In genomic region chr6:125784365-125784764, GRCh38 we compare ENCODE assay signal across 26 cellular contexts. TPM values are rescaled to one million over a fixed set of nuclear protein-coding genes. Genes with fewer than 3 reads are reported as not detected.
DNase-seq lines count a peak whose midpoint lies in the region; ATAC-seq, FAIRE-seq and TF ChIP-seq lines count a peak whose summit lies in the region.
"Had no signal": no experiment of that assay in that cellular context is flagged by ENCODE, and none has a peak within 500 bp of the region (broad histone marks: within the 10 kb centered on the region; RNA-seq: fewer than 3 reads in every experiment).

No MANE protein-coding gene starts in this region.

- no peak overlapping the region for H3K4me3 ChIP-seq in AG10803 (ENCODE audit: low read length)
- no peak overlapping the region for H3K4me3 ChIP-seq in K562
- H3K4me3 ChIP-seq in fibroblast of villous mesenchyme (ENCODE audit: low read depth, low read length), result no peak overlapping the region
- H3K4me3 ChIP-seq: cardiac muscle cell, gastrocnemius medialis, testis had no signal

- in situ Hi-C loops in K562 (cut with MboI), result loop anchor here (10.0 kb wide), 1 partner anchor 1490 kb away; no protein-coding TSS in a partner anchor

- no peak for TF ChIP-seq POLR2A in K562 (conservative IDR thresholded peaks at IDR 0.05)

- peaks cover 4 to 10% of the 10 kb centered on the region in 2 experiments; a peak in 4 of 5 replicates for H3K4me1 ChIP-seq in K562 (replicated peaks in 1 of 2; ENCODE audit: control insufficient read depth in 2 of 2, insufficient read depth in 2 of 2, low read length in 2 of 2)

- CTCF ChIA-PET in K562 (lab: Yijun Ruan, JAX; ENCODE audit: low intra/inter-chr PET ratio), result no interaction called here

- H3K79me2 ChIP-seq in K562 (ENCODE audit: control insufficient read depth, insufficient read depth, low read length), result peaks cover 32% of the 10 kb centered on the region

- H3K9me1 ChIP-seq in K562 (ENCODE audit: control insufficient read depth, insufficient read depth, low read length), result no peaks in the 10 kb centered on the region

- no peak for TF ChIP-seq EP300 in K562 (IDR thresholded peaks at IDR 0.05; ENCODE audit: low read length)

- no peak for FAIRE-seq in K562 (lab: Jason Lieb, UNC)
- FAIRE-seq: HTR-8/SVneo, RCC 7860 had no signal

- H3K36me3 ChIP-seq in K562 (ENCODE audit: control insufficient read depth, insufficient read depth, low read length), result peaks cover 7% of the 10 kb centered on the region; the same call in 2 of the 3 replicates
- H3K36me3 ChIP-seq: cardiac muscle cell, gastrocnemius medialis had no signal

- no peak overlapping the region for H2AFZ ChIP-seq in K562 (ENCODE audit: low read depth, low read length)

- WGBS in K562 (ENCODE audit: insufficient coverage, low coverage, missing lambda C conversion rate), result 63% methylated on average over 2 of the region's 2 CpGs

- no peak for ATAC-seq in K562
- ATAC-seq: activated naive CD8-positive, alpha-beta T cell treated with anti-CD3 and anti-CD28 coated beads, Interleukin-2, amount 50 U/mL, for 24 hours; gastrocnemius medialis; WTC11 had no signal

- no peak for TF ChIP-seq RAD21 in K562 (CRISPR knock-in tag; conservative IDR thresholded peaks at IDR 0.05 in 1 of 2, IDR thresholded peaks at IDR 0.05 in 1 of 2)

- peak; percentile 25 for DNase-seq in AG10803 (ENCODE audit: low read depth)
- peak; percentile 28 for DNase-seq in LHCN-M2 (ENCODE audit: low read depth)
- DNase-seq in K562 (ENCODE audit: extremely low read depth in 1 of 4, low spot score in 3 of 4), result no peak
- DNase-seq in fibroblast of villous mesenchyme (ENCODE audit: low read depth), result peak; percentile 31
- no peak for DNase-seq in putamen (ENCODE audit: low spot score)
- DNase-seq in stimulated activated CD4-positive, alpha-beta T cell treated with anti-CD3 and anti-CD28 coated beads, Interleukin-2, amount 100 ng/mL, for 24 hours, result no peak
- DNase-seq in midbrain (lab: John Stamatoyannopoulos, UW), result no peak
- no peak for DNase-seq in hypothalamus (lab: John Stamatoyannopoulos, UW)
- DNase-seq: activated CD4-positive, alpha-beta T cell treated with anti-CD3 and anti-CD28 coated beads, Interleukin-2, amount 50 U/mL, for 4 hours; activated CD8-positive, alpha-beta memory T cell treated with anti-CD3 and anti-CD28 coated beads, Interleukin-2, amount 50 U/mL, for 4 hours; activated naive CD8-positive, alpha-beta T cell treated with anti-CD3 and anti-CD28 coated beads, Interleukin-2, amount 50 U/mL, for 24 hours; CD4-positive, alpha-beta T cell; gastrocnemius medialis; hippocampal formation; islet precursor cell; Kasumi-1; NCI-H1092; NCI-H2081 treated with DMSO at 0.1 percent for 48 hours; NCI-H510A; nephron progenitor cell; NK-92 treated with Interleukin-12 subunit alpha and Interleukin-12 subunit beta, amount 100 ng/mL, for 24 hours; testis had no signal

- no TSS peak for BruUV-seq in K562 (replicated peaks; lab: Mats Ljungman, UMichigan)

- no peak overlapping the region; the same call in 1 of the 2 replicates for H3K4me2 ChIP-seq in K562 (ENCODE audit: insufficient read depth, low read length)

- H3K27ac ChIP-seq in K562 (ENCODE audit: extremely low read depth, low read depth, low read length), result no peak overlapping the region
- H3K27ac ChIP-seq: cardiac muscle cell, gastrocnemius medialis, testis had no signal

- intact Hi-C loops in K562 (cut with micrococcal nuclease), result loop anchor here (5.0 to 10.0 kb wide), 4 partner anchors 123 to 820 kb away; partner anchors contain the start of gene RNF217

- H4K20me1 ChIP-seq in K562 (replicated peaks; ENCODE audit: control insufficient read depth, insufficient read depth, low read length), result no peaks in the 10 kb centered on the region

- no peaks in the 10 kb centered on the region for H3K27me3 ChIP-seq in K562 (ENCODE audit: control insufficient read depth in 2 of 2, insufficient read depth in 2 of 2, low read length in 2 of 2)
- H3K27me3 ChIP-seq: cardiac muscle cell, gastrocnemius medialis, testis had no signal

- TF ChIP-seq CTCF in AG10803 (conservative IDR thresholded peaks at IDR 0.05; ENCODE audit: low read length), result no peak
- no peak for TF ChIP-seq CTCF in K562 (IDR thresholded peaks at IDR 0.05 in 2 of 3, conservative IDR thresholded peaks at IDR 0.05 in 1 of 3; ENCODE audit: insufficient read depth in 2 of 3, low read depth in 1 of 3, low read length in 3 of 3)
- TF ChIP-seq CTCF in fibroblast of villous mesenchyme (IDR thresholded peaks at IDR 0.05; ENCODE audit: insufficient read depth, low read depth, low read length), result no peak

- no peaks in the 10 kb centered on the region for H3K9me3 ChIP-seq in K562 (replicated peaks; ENCODE audit: control insufficient read depth, insufficient read depth, low read depth, low read length)
- H3K9me3 ChIP-seq: gastrocnemius medialis, testis had no signal

- POLR2A ChIA-PET in K562 (lab: Yijun Ruan, JAX), result interaction anchor here (0.9 kb wide), 1 partner anchor 202 kb away, joined by 3 read pairs; the partner anchor contains the start of gene TRMT11

- no peak overlapping the region for H3K9ac ChIP-seq in K562 (ENCODE audit: insufficient read depth in 1 of 2, low read depth in 2 of 2, low read length in 2 of 2)

TF ChIP-seq in K562, 482 proteins besides CTCF, POLR2A, EP300 and RAD21 (continues in another document):
- TF ChIP-seq ARID3B (CRISPR knock-in tag; IDR thresholded peaks at IDR 0.05; ENCODE audit: borderline replicate concordance), result no peak
- no peak for TF ChIP-seq IRF9 (tag; IDR thresholded peaks at IDR 0.05)

RNA-seq across cellular contexts. Expression of gene NCOA7, which starts 6.4 kb away (rescaled TPM):
- total RNA-seq in LHCN-M2 (2014; rRNA removed), result 8.0 and 10.1 TPM in 2 replicates
- polyA plus RNA-seq in LHCN-M2 (2012), result 3.2 TPM
- total RNA-seq in K562 (2011; cell fraction: chromatin; rRNA removed; ENCODE audit: low replicate concordance), result 6.1 and 37.7 TPM in 2 replicates
- 4.8 and 5.7 TPM in 2 replicates for total RNA-seq in K562 (2011; cell fraction: nucleolus; rRNA removed)
- 10.2 and 13.4 TPM in 2 replicates for total RNA-seq in K562 (2011; cell fraction: nucleoplasm; rRNA removed)
- total RNA-seq in K562 (2014; rRNA removed), result 6.7 and 10.6 TPM in 2 replicates
- 14.6 and 16.9 TPM in 2 replicates for total RNA-seq in K562 (2014; rRNA removed; fragmentation: Illumina TruSeq; extraction: Trizol)
- total RNA-seq in K562 (2015; rRNA removed; fragmentation: Illumina TruSeq; extraction: Trizol), result 9.3 and 12.7 TPM in 2 replicates
- 13.8 TPM in 2 replicates for total RNA-seq in K562 (2021)
- 8.9 and 9.3 TPM in 2 replicates for polyA plus RNA-seq in K562 (2011; rRNA removed)
- polyA plus RNA-seq in K562 (2011; cell fraction: cytosol; rRNA removed), result 4.6 and 7.1 TPM in 2 replicates
- 6.2 and 6.6 TPM in 2 replicates for polyA plus RNA-seq in K562 (2011; cell fraction: nucleus; rRNA removed)
- polyA plus RNA-seq in K562 (2012), result 10.0 and 22.1 TPM in 2 replicates
- polyA plus RNA-seq in K562 (2014; fragmentation: Illumina TruSeq; extraction: Trizol), result 11.2 and 13.6 TPM in 2 replicates
- 1 to 10 TPM; 5.8 to 7.0 TPM for polyA plus RNA-seq in K562 (2014; fragmentation: Nextera tagmentation; extraction: Ambion mirVana)
- 8.5 and 11.0 TPM in 2 replicates for polyA plus RNA-seq in K562 (2014; rRNA removed)
- 33.3 and 40.5 TPM in 2 replicates for polyA minus RNA-seq in K562 (2011; rRNA and poly(A)+ RNA removed)
- polyA minus RNA-seq in K562 (2011; cell fraction: cytosol; rRNA and poly(A)+ RNA removed), result 10.1 and 10.2 TPM in 2 replicates
- polyA minus RNA-seq in K562 (2011; cell fraction: nucleus; rRNA and poly(A)+ RNA removed), result 6.5 and 10.6 TPM in 2 replicates
- 21.6 and 52.7 TPM in 2 replicates for total RNA-seq in fibroblast of villous mesenchyme

RNA-seq across cellular contexts. Expression of gene HEY2, which starts 34.9 kb away (rescaled TPM):
- total RNA-seq in LHCN-M2 (2014; rRNA removed), result not detected in 2 replicates
- not detected for polyA plus RNA-seq in LHCN-M2 (2012)
- total RNA-seq in K562 (2011; cell fraction: chromatin; rRNA removed; ENCODE audit: low replicate concordance), result not detected in 2 replicates
- not detected in 2 replicates for total RNA-seq in K562 (2011; cell fraction: nucleolus; rRNA removed)
- not detected in 2 replicates for total RNA-seq in K562 (2011; cell fraction: nucleoplasm; rRNA removed)
- total RNA-seq in K562 (2014; rRNA removed), result not detected in 2 replicates
- not detected in 2 replicates for total RNA-seq in K562 (2014; rRNA removed; fragmentation: Illumina TruSeq; extraction: Trizol)
- not detected in 2 replicates for total RNA-seq in K562 (2015; rRNA removed; fragmentation: Illumina TruSeq; extraction: Trizol)
- total RNA-seq in K562 (2021), result 0.07 TPM in 1 of 2 replicates, not detected in the other
- polyA plus RNA-seq in K562 (2011; rRNA removed), result 0.03 and 0.07 TPM in 2 replicates
- polyA plus RNA-seq in K562 (2011; cell fraction: cytosol; rRNA removed), result 0.03 and 0.36 TPM in 2 replicates
- 0.04 and 0.31 TPM in 2 replicates for polyA plus RNA-seq in K562 (2011; cell fraction: nucleus; rRNA removed)
- 0.05 TPM in 1 of 2 replicates, not detected in the other for polyA plus RNA-seq in K562 (2012)
- 0.04 and 0.12 TPM in 2 replicates for polyA plus RNA-seq in K562 (2014; fragmentation: Illumina TruSeq; extraction: Trizol)
- polyA plus RNA-seq in K562 (2014; fragmentation: Nextera tagmentation; extraction: Ambion mirVana), result under 1 TPM in 1 of 2 experiments, not detected in 1; 0.03 TPM
- 0.07 TPM in 1 of 2 replicates, not detected in the other for polyA plus RNA-seq in K562 (2014; rRNA removed)
- polyA minus RNA-seq in K562 (2011; rRNA and poly(A)+ RNA removed), result not detected in 2 replicates
- 0.29 TPM in 1 of 2 replicates, not detected in the other for polyA minus RNA-seq in K562 (2011; cell fraction: cytosol; rRNA and poly(A)+ RNA removed)
- not detected in 2 replicates for polyA minus RNA-seq in K562 (2011; cell fraction: nucleus; rRNA and poly(A)+ RNA removed)
- total RNA-seq in fibroblast of villous mesenchyme, result 0.32 TPM in 1 of 2 replicates, not detected in the other

Comparison
In these comparisons a context has a peak if more than half of its experiments do, and no peak if none do; other contexts are left out.
1. DNase-seq: peak in AG10803 (single experiment), LHCN-M2 (single experiment) and fibroblast of villous mesenchyme (single experiment); none in K562 (0 of 4), putamen (single experiment), stimulated activated CD4-positive, alpha-beta T cell treated with anti-CD3 and anti-CD28 coated beads, Interleukin-2, amount 100 ng/mL, for 24 hours (0 of 2), midbrain (single experiment) and hypothalamus (0 of 51).